Comparison of ENCODE assay signal across 9 cellular contexts in genomic region chr10:105063796-105064195, GRCh38.
DNase-seq lines count a peak whose midpoint lies in the region; ATAC-seq and TF ChIP-seq lines count a peak whose summit lies in the region.
"Had no signal": no experiment of that assay in that cellular context is flagged by ENCODE, and none has a peak within 500 bp of the region (broad histone marks: within the 10 kb centered on the region; RNA-seq: fewer than 3 reads in every experiment).

No MANE protein-coding gene starts in this region.

- ATAC-seq in HG02759 (IDR thresholded peaks at IDR 0.05; ENCODE audit: unreplicated experiment) (peak; percentile 86), foreskin keratinocyte (no peak)

- H3K4me3 ChIP-seq in OCI-LY7 (ENCODE audit: low read depth, low read length, poor library complexity, severe bottlenecking) (no peak overlapping the region), stomach (no peak overlapping the region)
- H3K4me3 ChIP-seq: BLaER1 had no signal

- WGBS in stomach, 5 donors, result 35 to 44% (median 40%) methylated on average over 5 of the region's 5 CpGs

- H4K20me1 ChIP-seq in OCI-LY7 (ENCODE audit: insufficient read depth, low read length), result no peaks in the 10 kb centered on the region
- H4K20me1 ChIP-seq: BLaER1 had no signal

- BruUV-seq in OCI-LY7 (replicated peaks; lab: Mats Ljungman, UMichigan), result no TSS peak

- no peaks in the 10 kb centered on the region for H3K9me2 ChIP-seq in OCI-LY7 (ENCODE audit: insufficient read depth, low read length)

- no peak overlapping the region for H3K4me2 ChIP-seq in OCI-LY7 (ENCODE audit: low read length)
- H3K4me2 ChIP-seq: BLaER1 had no signal

- H2AFZ ChIP-seq in OCI-LY7 (ENCODE audit: low read length), result no peak overlapping the region

- intact Hi-C loops in OCI-LY7 (cut with micrococcal nuclease; ENCODE audit: unreplicated experiment) (no loop called here), stomach (cut with DNase I; ENCODE audit: low total_unique reads) (no loop called here)

- TF ChIP-seq CTCF in OCI-LY7 (conservative IDR thresholded peaks at IDR 0.05; ENCODE audit: low read length) (peak; percentile 78), foreskin keratinocyte (conservative IDR thresholded peaks at IDR 0.05) (peak; percentile 25), stomach (IDR thresholded peaks at IDR 0.05) (peak in 3 of 7 experiments; percentile 27 to 31 (median 29))

- TF ChIP-seq EP300 in stomach (IDR thresholded peaks at IDR 0.05), result no peak

- H3K4me1 ChIP-seq in OCI-LY7 (ENCODE audit: insufficient read depth, low read length, poor library complexity, severe bottlenecking), result no peaks in the 10 kb centered on the region
- H3K4me1 ChIP-seq in foreskin keratinocyte, result no peaks in the 10 kb centered on the region
- H3K4me1 ChIP-seq in stomach, result no peaks in the 10 kb centered on the region
- H3K4me1 ChIP-seq: BLaER1 had no signal

- TF ChIP-seq POLR2A in stomach (IDR thresholded peaks at IDR 0.05), result no peak

- CTCF ChIA-PET in OCI-LY7 (lab: Charles Lee; ENCODE audit: unreplicated experiment), result no interaction called here

- H3K27me3 ChIP-seq in foreskin keratinocyte, result no peaks in the 10 kb centered on the region
- H3K27me3 ChIP-seq in stomach, result peaks cover 0 to 6% (median 0%) of the 10 kb centered on the region in 3 donors
- H3K27me3 ChIP-seq: BLaER1 had no signal

- no peaks in the 10 kb centered on the region for H3K79me2 ChIP-seq in OCI-LY7 (ENCODE audit: insufficient read depth, low read depth, low read length)

- POLR2A ChIA-PET in OCI-LY7 (lab: Charles Lee), result no interaction called here

- H3K27ac ChIP-seq in OCI-LY7 (ENCODE audit: low read depth, low read length, poor library complexity, severe bottlenecking) (no peak overlapping the region), foreskin keratinocyte (no peak overlapping the region), stomach (no peak overlapping the region)
- H3K27ac ChIP-seq: BLaER1 had no signal

- H3K36me3 ChIP-seq in OCI-LY7 (ENCODE audit: insufficient read depth, low read length) (no peaks in the 10 kb centered on the region), stomach (no peaks in the 10 kb centered on the region)
- H3K36me3 ChIP-seq: BLaER1 had no signal

- no peaks in the 10 kb centered on the region for H3K9me3 ChIP-seq in OCI-LY7 (ENCODE audit: low read length)
- no peaks in the 10 kb centered on the region for H3K9me3 ChIP-seq in stomach
- H3K9me3 ChIP-seq: BLaER1 had no signal

- DNase-seq in NCI-H2171 treated with DMSO at 0.1 percent for 48 hours (lab: John Stamatoyannopoulos, UW) (peak; percentile 19), NCI-H2171 (lab: John Stamatoyannopoulos, UW) (no peak), OCI-LY7 (ENCODE audit: low spot score) (peak; percentile 17), foreskin keratinocyte (no peak), stomach (peak; percentile 35), EL (no peak), NCI-H2227 (lab: John Stamatoyannopoulos, UW; ENCODE audit: unreplicated experiment) (no peak)

Comparison
In these comparisons a context has a peak if more than half of its experiments do, and no peak if none do; other contexts are left out.
1. DNase-seq: peak in NCI-H2171 treated with DMSO at 0.1 percent for 48 hours (single experiment), OCI-LY7 (single experiment) and stomach (single experiment); none in NCI-H2171 (single experiment), foreskin keratinocyte (0 of 2), EL (single experiment) and NCI-H2227 (single experiment).